ENCODE assay signal across 10 cellular contexts in genomic region chrX:65702956-65703355, GRCh38. TPM values are rescaled to one million over a fixed set of nuclear protein-coding genes. Genes with fewer than 3 reads are reported as not detected.
A peak's percentile ranks its signal among the peaks of the same experiment; 100 is the strongest.
DNase-seq lines count a peak whose midpoint lies in the region; ATAC-seq and TF ChIP-seq lines count a peak whose summit lies in the region.
"Had no signal": no experiment of that assay in that cellular context is flagged by ENCODE, and none has a peak within 500 bp of the region (broad histone marks: within the 10 kb centered on the region; RNA-seq: fewer than 3 reads in every experiment).

No MANE protein-coding gene starts in this region.

- POLR2A ChIA-PET in activated CD4-positive, alpha-beta T cell treated with anti-CD3 and anti-CD28 coated beads, Interleukin-2, amount 10 ng/mL, durations not matched to agents 7 days and 5 days (lab: Charles Lee), result no interaction called here

- CTCF ChIA-PET in activated CD4-positive, alpha-beta T cell treated with anti-CD3 and anti-CD28 coated beads, Interleukin-2, amount 10 ng/mL, durations not matched to agents 7 days and 5 days (lab: Charles Lee), result interaction anchor here (1.8 to 2.6 kb wide), 2 partner anchors 17 to 18 kb away, joined by 3 to 6 read pairs; no protein-coding TSS in a partner anchor

- peaks cover 65% of the 10 kb centered on the region for H3K36me3 Mint-ChIP-seq in activated CD4-positive, alpha-beta T cell treated with anti-CD3 and anti-CD28 coated beads, Interleukin-2, amount 10 ng/mL, durations not matched to agents 7 days and 5 days (ENCODE audit: low read depth)
- H3K36me3 Mint-ChIP-seq in IgD-negative memory B cell (peaks cover 6% of the 10 kb centered on the region), endothelial cell (ENCODE audit: low read depth, unreplicated experiment) (peaks cover 21% of the 10 kb centered on the region)
- H3K36me3 Mint-ChIP-seq in stimulated activated effector memory CD8-positive, alpha-beta T cell treated with anti-CD3 and anti-CD28 coated beads, Interleukin-12 subunit alpha, Interleukin-12 subunit beta, amount 100 ng/mL, for 72 hours, result peaks cover 98% of the 10 kb centered on the region

- no peak for DNase-seq in activated CD4-positive, alpha-beta T cell treated with anti-CD3 and anti-CD28 coated beads, Interleukin-2, amount 10 ng/mL, durations not matched to agents 7 days and 5 days
- DNase-seq in activated CD4-positive, alpha-beta T cell treated with anti-CD3 and anti-CD28 coated beads for 1 hour, result no peak
- DNase-seq in endothelial cell (ENCODE audit: low spot score), result no peak
- no peak for DNase-seq in stimulated activated effector memory CD8-positive, alpha-beta T cell treated with anti-CD3 and anti-CD28 coated beads, Interleukin-12 subunit alpha, Interleukin-12 subunit beta, amount 100 ng/mL, for 72 hours (ENCODE audit: low spot score in 2 of 2)
- no peak for DNase-seq in SK-N-DZ (ENCODE audit: low spot score)
- DNase-seq in iPS-NIHi7 (ENCODE audit: extremely low spot score), result no peak
- DNase-seq: activated CD4-positive, CD25-positive, alpha-beta regulatory T cell treated with anti-CD3 and anti-CD28 coated beads, Interleukin-2, amount 50 U/mL, for 72 hours; posterior cingulate gyrus had no signal

- TF ChIP-seq CTCF in endothelial cell (IDR thresholded peaks at IDR 0.05; ENCODE audit: unreplicated experiment), result no peak

- no peak overlapping the region for H3K4me3 Mint-ChIP-seq in activated CD4-positive, alpha-beta T cell treated with anti-CD3 and anti-CD28 coated beads, Interleukin-2, amount 10 ng/mL, durations not matched to agents 7 days and 5 days
- H3K4me3 Mint-ChIP-seq in IgD-negative memory B cell (peak overlapping the region in 2 of 4 donors; percentile 50 to 56), endothelial cell (ENCODE audit: unreplicated experiment) (no peak overlapping the region)
- peak overlapping the region; percentile 22 for H3K4me3 Mint-ChIP-seq in stimulated activated effector memory CD8-positive, alpha-beta T cell treated with anti-CD3 and anti-CD28 coated beads, Interleukin-12 subunit alpha, Interleukin-12 subunit beta, amount 100 ng/mL, for 72 hours

- H3K4me1 Mint-ChIP-seq in activated CD4-positive, alpha-beta T cell treated with anti-CD3 and anti-CD28 coated beads, Interleukin-2, amount 10 ng/mL, durations not matched to agents 7 days and 5 days, result peaks cover 84% of the 10 kb centered on the region
- peaks cover 61 to 83% (median 76%) of the 10 kb centered on the region in 3 donors for H3K4me1 Mint-ChIP-seq in IgD-negative memory B cell
- peaks cover 45% of the 10 kb centered on the region for H3K4me1 Mint-ChIP-seq in endothelial cell (ENCODE audit: unreplicated experiment)
- H3K4me1 Mint-ChIP-seq in stimulated activated effector memory CD8-positive, alpha-beta T cell treated with anti-CD3 and anti-CD28 coated beads, Interleukin-12 subunit alpha, Interleukin-12 subunit beta, amount 100 ng/mL, for 72 hours, result peaks cover 76% of the 10 kb centered on the region

- H3K9me3 Mint-ChIP-seq in activated CD4-positive, alpha-beta T cell treated with anti-CD3 and anti-CD28 coated beads, Interleukin-2, amount 10 ng/mL, durations not matched to agents 7 days and 5 days, result no peaks in the 10 kb centered on the region
- H3K9me3 Mint-ChIP-seq in IgD-negative memory B cell, result no peaks in the 10 kb centered on the region
- no peaks in the 10 kb centered on the region for H3K9me3 Mint-ChIP-seq in endothelial cell (ENCODE audit: unreplicated experiment)
- no peaks in the 10 kb centered on the region for H3K9me3 Mint-ChIP-seq in stimulated activated effector memory CD8-positive, alpha-beta T cell treated with anti-CD3 and anti-CD28 coated beads, Interleukin-12 subunit alpha, Interleukin-12 subunit beta, amount 100 ng/mL, for 72 hours

- H3K27ac Mint-ChIP-seq in activated CD4-positive, alpha-beta T cell treated with anti-CD3 and anti-CD28 coated beads, Interleukin-2, amount 10 ng/mL, durations not matched to agents 7 days and 5 days, result peak overlapping the region; percentile 75
- H3K27ac Mint-ChIP-seq in IgD-negative memory B cell, result peak overlapping the region in 2 of 3 donors; percentile 12 to 58
- peak overlapping the region; percentile 48 for H3K27ac Mint-ChIP-seq in endothelial cell (ENCODE audit: unreplicated experiment)
- peak overlapping the region; percentile 64 for H3K27ac Mint-ChIP-seq in stimulated activated effector memory CD8-positive, alpha-beta T cell treated with anti-CD3 and anti-CD28 coated beads, Interleukin-12 subunit alpha, Interleukin-12 subunit beta, amount 100 ng/mL, for 72 hours

- no peak for ATAC-seq in stimulated activated effector memory CD8-positive, alpha-beta T cell treated with anti-CD3 and anti-CD28 coated beads, Interleukin-12 subunit alpha, Interleukin-12 subunit beta, amount 100 ng/mL, for 72 hours
- ATAC-seq in GM21381 (IDR thresholded peaks at IDR 0.05; ENCODE audit: unreplicated experiment), result no peak

- H3K27me3 Mint-ChIP-seq in activated CD4-positive, alpha-beta T cell treated with anti-CD3 and anti-CD28 coated beads, Interleukin-2, amount 10 ng/mL, durations not matched to agents 7 days and 5 days, result no peaks in the 10 kb centered on the region
- H3K27me3 Mint-ChIP-seq in IgD-negative memory B cell (no peaks in the 10 kb centered on the region), endothelial cell (ENCODE audit: unreplicated experiment) (peaks cover 16% of the 10 kb centered on the region)

RNA-seq across cellular contexts. Expression of gene MSN, which starts 35.5 kb away (rescaled TPM):
- 100 to 1,000 TPM; 617 to 728 TPM for total RNA-seq in activated CD4-positive, alpha-beta T cell treated with anti-CD3 and anti-CD28 coated beads, Interleukin-2, amount 10 ng/mL, durations not matched to agents 7 days and 5 days
- polyA plus RNA-seq in IgD-negative memory B cell, result 498 TPM
- 590 TPM for total RNA-seq in endothelial cell (ENCODE audit: unreplicated experiment)
- polyA plus RNA-seq in SK-N-DZ (2014; cell fraction: cytosol; rRNA removed), result 0.22 and 0.32 TPM in 2 replicates
- 0.17 TPM in 1 of 2 replicates, not detected in the other for polyA plus RNA-seq in SK-N-DZ (2014; cell fraction: nucleus; rRNA removed)
